In genomic region chr12:76789335-76790050, GRCh38 we compare ENCODE assay signal across 19 cellular contexts. TPM values are rescaled to one million over a fixed set of nuclear protein-coding genes. Genes with fewer than 3 reads are reported as not detected.
DNase-seq lines count a peak whose midpoint lies in the region; ATAC-seq, FAIRE-seq and TF ChIP-seq lines count a peak whose summit lies in the region.
"Had no signal": no experiment of that assay in that cellular context is flagged by ENCODE, and none has a peak within 500 bp of the region (broad histone marks: within the 10 kb centered on the region; RNA-seq: fewer than 3 reads in every experiment).

No MANE protein-coding gene starts in this region.

- no peak overlapping the region for H2AFZ ChIP-seq in K562 (ENCODE audit: low read depth, low read length)

- no peak for TF ChIP-seq RAD21 in K562 (CRISPR knock-in tag; conservative IDR thresholded peaks at IDR 0.05 in 1 of 2, IDR thresholded peaks at IDR 0.05 in 1 of 2)

- no peak overlapping the region for H3K4me3 Mint-ChIP-seq in CD8-positive, alpha-beta memory T cell
- no peak overlapping the region for H3K4me3 Mint-ChIP-seq in naive thymus-derived CD8-positive, alpha-beta T cell
- H3K4me3 Mint-ChIP-seq: B cell had no signal

- no peak for FAIRE-seq in K562 (lab: Jason Lieb, UNC)
- FAIRE-seq: GM12892, GM18507 had no signal

- H3K4me2 ChIP-seq in K562 (ENCODE audit: insufficient read depth, low read length), result no peak overlapping the region
- H3K4me2 ChIP-seq: SK-N-SH had no signal

- H3K27ac ChIP-seq in CD8-positive, alpha-beta memory T cell (ENCODE audit: low read depth, low read length), result no peak overlapping the region
- no peak overlapping the region for H3K27ac ChIP-seq in HEK293 (ENCODE audit: extremely low read depth, low read depth, low read length)
- no peak overlapping the region for H3K27ac ChIP-seq in K562 (ENCODE audit: extremely low read depth, low read depth, low read length)
- no peak overlapping the region for H3K27ac ChIP-seq in testis

- 60% methylated on average over 3 of the region's 3 CpGs for WGBS in K562 (ENCODE audit: insufficient coverage, low coverage, missing lambda C conversion rate)
- WGBS in testis, 2 donors, result 37 to 49% methylated on average over 3 of the region's 3 CpGs

- H3K27ac Mint-ChIP-seq in CD8-positive, alpha-beta memory T cell, result peak overlapping the region in 5 of 8 donors; percentile 29 to 67 (median 43)
- H3K27ac Mint-ChIP-seq in naive thymus-derived CD8-positive, alpha-beta T cell, result peak overlapping the region in 6 of 10 donors; percentile 8 to 44 (median 26)
- H3K27ac Mint-ChIP-seq: B cell had no signal

- no peak for DNase-seq in CD8-positive, alpha-beta memory T cell
- DNase-seq in K562 (ENCODE audit: extremely low read depth in 1 of 4, low spot score in 3 of 4), result no peak
- DNase-seq in naive thymus-derived CD8-positive, alpha-beta T cell, result no peak
- DNase-seq in testis, result no peak
- no peak for DNase-seq in NCI-H1417 (lab: John Stamatoyannopoulos, UW)
- DNase-seq: Kasumi-1, MG63, NCI-H1092, NCI-H2081 treated with DMSO at 0.1 percent for 48 hours, NCI-H510A, NCI-H748 treated with DMSO at 0.1 percent for 48 hours, SHP77, SK-N-SH had no signal

- POLR2A ChIA-PET in CD8-positive, alpha-beta memory T cell (lab: Charles Lee), result no interaction called here
- POLR2A ChIA-PET in HEK293 (lab: Yijun Ruan, JAX) (no interaction called here), K562 (lab: Yijun Ruan, JAX) (interaction anchor here (1.3 kb wide), 1 partner anchor 21 kb away, joined by 3 read pairs; no protein-coding TSS in a partner anchor)
- POLR2A ChIA-PET in naive thymus-derived CD8-positive, alpha-beta T cell (lab: Charles Lee), result interaction anchor here (1.6 kb wide), 1 partner anchor 26 kb away, joined by 4 read pairs; the partner anchor contains the start of gene ZDHHC17

- peaks cover 0 to 4% (median 0%) of the 10 kb centered on the region in 5 donors for H3K9me3 Mint-ChIP-seq in CD8-positive, alpha-beta memory T cell
- peaks cover 0 to 16% (median 0%) of the 10 kb centered on the region in 9 donors for H3K9me3 Mint-ChIP-seq in naive thymus-derived CD8-positive, alpha-beta T cell

- no peak for TF ChIP-seq CTCF in HEK293 (tag by site-specific recombination; IDR thresholded peaks at IDR 0.05)
- no peak for TF ChIP-seq CTCF in K562 (IDR thresholded peaks at IDR 0.05 in 2 of 3, conservative IDR thresholded peaks at IDR 0.05 in 1 of 3; ENCODE audit: insufficient read depth in 2 of 3, low read depth in 1 of 3, low read length in 3 of 3)
- no peak for TF ChIP-seq CTCF in testis (IDR thresholded peaks at IDR 0.05)

- no peaks in the 10 kb centered on the region for H3K36me3 Mint-ChIP-seq in CD8-positive, alpha-beta memory T cell
- H3K36me3 Mint-ChIP-seq in naive thymus-derived CD8-positive, alpha-beta T cell, result peaks cover 2 to 13% (median 10%) of the 10 kb centered on the region in 3 donors

- in situ Hi-C loops in K562 (cut with MboI), result no loop called here

- BruUV-seq in K562 (replicated peaks; lab: Mats Ljungman, UMichigan), result no TSS peak

- TF ChIP-seq POLR2A in K562 (conservative IDR thresholded peaks at IDR 0.05) (no peak), testis (IDR thresholded peaks at IDR 0.05) (no peak)

- H3K4me1 ChIP-seq in CD8-positive, alpha-beta memory T cell (ENCODE audit: insufficient read depth, low read length), result no peaks in the 10 kb centered on the region
- H3K4me1 ChIP-seq in HEK293 (ENCODE audit: control insufficient read depth, insufficient read depth, low read length) (no peaks in the 10 kb centered on the region), K562 (replicated peaks in 1 of 2; ENCODE audit: control insufficient read depth in 2 of 2, insufficient read depth in 2 of 2, low read length in 2 of 2) (peaks cover 7% of the 10 kb centered on the region in 2 experiments; a peak in 3 of 5 replicates), testis (peaks cover 11% of the 10 kb centered on the region)

- H3K4me3 ChIP-seq in CD8-positive, alpha-beta memory T cell (ENCODE audit: low read length), result no peak overlapping the region
- H3K4me3 ChIP-seq in HEK293 (ENCODE audit: low read depth, low read length) (no peak overlapping the region), K562 (no peak overlapping the region), testis (no peak overlapping the region)
- H3K4me3 ChIP-seq: MG63 had no signal

- intact Hi-C loops in K562 (cut with micrococcal nuclease), result loop anchor here (2.0 kb wide), 4 partner anchors 101 to 221 kb away; no protein-coding TSS in a partner anchor
- intact Hi-C loops in testis (cut with DNase I; ENCODE audit: low total_unique reads), result loop anchor here (10.0 kb wide), 1 partner anchor 165 kb away; no protein-coding TSS in a partner anchor

- no peak for TF ChIP-seq EP300 in K562 (IDR thresholded peaks at IDR 0.05; ENCODE audit: low read length)

- H3K27me3 Mint-ChIP-seq in CD8-positive, alpha-beta memory T cell, result no peaks in the 10 kb centered on the region
- H3K27me3 Mint-ChIP-seq in naive thymus-derived CD8-positive, alpha-beta T cell, result no peaks in the 10 kb centered on the region
- H3K27me3 Mint-ChIP-seq: B cell had no signal

- H3K9me1 ChIP-seq in K562 (ENCODE audit: control insufficient read depth, insufficient read depth, low read length), result no peaks in the 10 kb centered on the region

- H3K79me2 ChIP-seq in K562 (ENCODE audit: control insufficient read depth, insufficient read depth, low read length), result peaks cover 88% of the 10 kb centered on the region

- no peaks in the 10 kb centered on the region for H3K27me3 ChIP-seq in CD8-positive, alpha-beta memory T cell (ENCODE audit: insufficient read depth, low read length, poor library complexity, severe bottlenecking)
- H3K27me3 ChIP-seq in K562 (ENCODE audit: control insufficient read depth in 2 of 2, insufficient read depth in 2 of 2, low read length in 2 of 2) (no peaks in the 10 kb centered on the region), testis (no peaks in the 10 kb centered on the region)
- H3K27me3 ChIP-seq: MG63 had no signal

- no peaks in the 10 kb centered on the region for H3K36me3 ChIP-seq in CD8-positive, alpha-beta memory T cell (ENCODE audit: insufficient read depth, low read length)
- H3K36me3 ChIP-seq in HEK293 (ENCODE audit: control insufficient read depth in 2 of 2, insufficient read depth in 1 of 2, low read length in 2 of 2) (no peaks in the 10 kb centered on the region), K562 (ENCODE audit: control insufficient read depth, insufficient read depth, low read length) (0 out of 3 replicates have a peak, but pooled peaks cover 2% of the 10 kb centered on the region), testis (ENCODE audit: low read depth, missing control alignments) (no peaks in the 10 kb centered on the region)
- H3K36me3 ChIP-seq: MG63 had no signal

- H3K9me3 ChIP-seq in CD8-positive, alpha-beta memory T cell (ENCODE audit: low read length), result no peaks in the 10 kb centered on the region
- H3K9me3 ChIP-seq in HEK293 (ENCODE audit: control insufficient read depth, insufficient read depth, low read depth, low read length), result no peaks in the 10 kb centered on the region
- peaks cover 10% of the 10 kb centered on the region for H3K9me3 ChIP-seq in K562 (replicated peaks; ENCODE audit: control insufficient read depth, insufficient read depth, low read depth, low read length)
- H3K9me3 ChIP-seq in testis, result no peaks in the 10 kb centered on the region
- H3K9me3 ChIP-seq: MG63, SK-N-SH had no signal

- CTCF ChIA-PET in CD8-positive, alpha-beta memory T cell (lab: Charles Lee), result interaction anchor here (1.0 to 5.9 kb wide), 4 partner anchors 8 to 173 kb away, joined by 3 to 58 read pairs (median 8); no protein-coding TSS in a partner anchor
- CTCF ChIA-PET in HEK293 (lab: Yijun Ruan, JAX), result interaction anchor here (0.6 to 3.4 kb wide), 18 partner anchors 7 to 263 kb away, joined by 3 to 39 read pairs (median 4); no protein-coding TSS in a partner anchor
- CTCF ChIA-PET in K562 (lab: Yijun Ruan, JAX; ENCODE audit: low intra/inter-chr PET ratio), result interaction anchor here (1.2 kb wide), 2 partner anchors 76 to 168 kb away, joined by 3 read pairs; no protein-coding TSS in a partner anchor

- ATAC-seq in K562, result no peak
- ATAC-seq in naive thymus-derived CD8-positive, alpha-beta T cell, result no peak
- no peak for ATAC-seq in HG03135 (IDR thresholded peaks at IDR 0.05; ENCODE audit: unreplicated experiment)
- ATAC-seq in HG03280 (IDR thresholded peaks at IDR 0.05; ENCODE audit: unreplicated experiment), result no peak

- peaks cover 24 to 51% (median 30%) of the 10 kb centered on the region in 3 donors for H3K4me1 Mint-ChIP-seq in CD8-positive, alpha-beta memory T cell
- H3K4me1 Mint-ChIP-seq in naive thymus-derived CD8-positive, alpha-beta T cell, result peaks cover 11 to 44% (median 36%) of the 10 kb centered on the region in 4 donors

- no peak overlapping the region for H3K9ac ChIP-seq in K562 (ENCODE audit: insufficient read depth in 1 of 2, low read depth in 2 of 2, low read length in 2 of 2)
- H3K9ac ChIP-seq: SK-N-SH had no signal

- no peaks in the 10 kb centered on the region for H4K20me1 ChIP-seq in K562 (replicated peaks; ENCODE audit: control insufficient read depth, insufficient read depth, low read length)

TF ChIP-seq in K562, 482 proteins besides CTCF, POLR2A, EP300 and RAD21 (continues in another document):
- TF ChIP-seq MAFF (IDR thresholded peaks at IDR 0.05; ENCODE audit: low read length), result peak; percentile 55

RNA-seq across cellular contexts. Expression of gene ZDHHC17, which starts 25.6 kb away (rescaled TPM):
- total RNA-seq in CD8-positive, alpha-beta memory T cell, result 10 to 100 TPM; 21.4 to 21.7 TPM
- 14.7 TPM for polyA plus RNA-seq in CD8-positive, alpha-beta memory T cell
- total RNA-seq in K562 (2011; cell fraction: chromatin; rRNA removed; ENCODE audit: low replicate concordance), result 214 and 221 TPM in 2 replicates
- total RNA-seq in K562 (2011; cell fraction: nucleolus; rRNA removed), result 85.4 and 123 TPM in 2 replicates
- 120 and 131 TPM in 2 replicates for total RNA-seq in K562 (2011; cell fraction: nucleoplasm; rRNA removed)
- total RNA-seq in K562 (2014; rRNA removed) (20.7 and 36.6 TPM in 2 replicates), K562 (2014; rRNA removed; fragmentation: Illumina TruSeq; extraction: Trizol) (40.0 and 45.5 TPM in 2 replicates), K562 (2015; rRNA removed; fragmentation: Illumina TruSeq; extraction: Trizol) (36.5 and 40.2 TPM in 2 replicates), K562 (2021) (23.8 and 27.5 TPM in 2 replicates), testis (10 to 100 TPM; 59.3 to 65.4 TPM)
- polyA plus RNA-seq in K562 (2011; rRNA removed) (52.8 and 66.0 TPM in 2 replicates), K562 (2014; fragmentation: Illumina TruSeq; extraction: Trizol) (20.2 and 25.1 TPM in 2 replicates), K562 (2014; fragmentation: Nextera tagmentation; extraction: Ambion mirVana) (10 to 100 TPM in 1 of 2 experiments, 1 to 10 TPM in 1; 6.7 to 12.4 TPM), K562 (2014; rRNA removed) (26.2 and 31.9 TPM in 2 replicates), testis (ENCODE audit: insufficient read depth, low read depth, low replicate concordance) (32.3 TPM)
- 12.7 and 24.5 TPM in 2 replicates for polyA plus RNA-seq in K562 (2011; cell fraction: cytosol; rRNA removed)
- polyA plus RNA-seq in K562 (2011; cell fraction: nucleus; rRNA removed), result 148 and 154 TPM in 2 replicates
- 14.1 and 18.5 TPM in 2 replicates for polyA plus RNA-seq in K562 (2012)
- 239 and 255 TPM in 2 replicates for polyA minus RNA-seq in K562 (2011; rRNA and poly(A)+ RNA removed)
- polyA minus RNA-seq in K562 (2011; cell fraction: cytosol; rRNA and poly(A)+ RNA removed), result 33.1 and 42.5 TPM in 2 replicates
- 127 and 168 TPM in 2 replicates for polyA minus RNA-seq in K562 (2011; cell fraction: nucleus; rRNA and poly(A)+ RNA removed)
- total RNA-seq in naive thymus-derived CD8-positive, alpha-beta T cell, result 10 to 100 TPM; 62.0 to 68.0 TPM
- polyA plus RNA-seq in naive thymus-derived CD8-positive, alpha-beta T cell, result 10 to 100 TPM; 10.1 to 11.5 (median 10.5) TPM

Comparison
In these comparisons a context has a peak if more than half of its experiments do, and no peak if none do; other contexts are left out.
1. POLR2A ChIA-PET loops: an anchor here in K562 (1.3 kb wide) and naive thymus-derived CD8-positive, alpha-beta T cell (1.6 kb wide); none called in CD8-positive, alpha-beta memory T cell and HEK293.